20 cellular contexts compared by ENCODE assay signal in the genomic region with DNA sequence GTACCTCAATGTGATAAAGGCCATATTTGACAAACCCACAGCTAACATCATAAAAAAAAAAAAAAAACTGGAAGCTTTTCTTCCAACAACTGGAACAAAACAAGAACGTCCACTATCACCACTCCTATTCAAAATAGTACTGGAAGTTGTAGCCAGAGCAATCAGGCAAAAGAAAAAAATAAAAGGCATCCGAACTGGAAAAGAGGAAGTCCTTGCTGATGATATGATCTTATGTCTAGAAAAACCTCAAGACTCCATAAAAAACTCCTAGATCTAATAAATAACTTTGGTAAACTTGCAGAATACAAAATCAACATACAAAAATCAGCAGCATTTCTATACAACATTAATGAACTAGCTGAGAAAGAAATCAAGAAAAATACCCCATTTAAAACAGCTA.
"Had no signal": no experiment of that assay in that cellular context is flagged by ENCODE, and none has a peak within 500 bp of the region (broad histone marks: within the 10 kb centered on the region; RNA-seq: fewer than 3 reads in every experiment).

No MANE protein-coding gene starts in this region.

- H3K36me3 Mint-ChIP-seq: memory B cell, naive B cell had no signal

- H3K36me3 ChIP-seq: left ventricle myocardium inferior, lower lobe of right lung, right atrium auricular region, stomach, thoracic aorta had no signal

- H3K4me3 Mint-ChIP-seq: memory B cell, naive B cell, nephron had no signal

- H3K27ac Mint-ChIP-seq: memory B cell, naive B cell, nephron had no signal

- H3K27ac ChIP-seq: hepatocyte, left ventricle myocardium inferior, lower lobe of right lung, right atrium auricular region, stomach, thoracic aorta had no signal

- H3K4me1 ChIP-seq: left ventricle myocardium inferior, lower lobe of right lung, right atrium auricular region, stomach had no signal

- H3K4me3 ChIP-seq: hepatocyte, left ventricle myocardium inferior, lower lobe of right lung, right atrium auricular region, stomach, thoracic aorta had no signal

- ATAC-seq: left cardiac atrium, lower lobe of right lung had no signal

- H3K9me3 Mint-ChIP-seq: memory B cell, naive B cell had no signal

- DNase-seq: dermis blood vessel endothelial cell; foreskin melanocyte; head of caudate nucleus; kidney; left cardiac atrium; left ventricle myocardium inferior; lower lobe of right lung; midbrain; naive B cell; small intestine; stimulated activated CD4-positive, alpha-beta T cell treated with anti-CD3 and anti-CD28 coated beads, Interleukin-12 subunit alpha, Interleukin-12 subunit beta, amount 100 ng/mL, for 4 hours; stimulated activated naive CD4-positive, alpha-beta T cell; stomach; substantia nigra; trophoblast cell had no signal

- H3K27me3 ChIP-seq: hepatocyte, right atrium auricular region had no signal

- H3K9me3 ChIP-seq: left ventricle myocardium inferior, lower lobe of right lung, right atrium auricular region, stomach, thoracic aorta had no signal

- H3K4me1 Mint-ChIP-seq: memory B cell, naive B cell, nephron had no signal
